In genomic region chr10:92592761-92593552, GRCh38 we compare ENCODE assay signal across 8 cellular contexts. TPM values are rescaled to one million over a fixed set of nuclear protein-coding genes. Genes with fewer than 3 reads are reported as not detected.
DNase-seq lines count a peak whose midpoint lies in the region; TF ChIP-seq lines count a peak whose summit lies in the region.

KIF11 (plus strand) TSS chr10:92593130; CDS start chr10:92593376, 246 bp downstream.

- no peaks in the 10 kb centered on the region for H3K27me3 ChIP-seq in SK-N-SH (ENCODE audit: insufficient read depth)

- H3K27me3 Mint-ChIP-seq in HFFc6 (ENCODE audit: insufficient read depth): peaks cover 3% of the 10 kb centered on the region; the same call in 1 of the 2 replicates

- H3K9me3 ChIP-seq in SK-N-SH: no peaks in the 10 kb centered on the region

- peak within 1 kb of the TSS; percentile 82 for H3K9ac ChIP-seq in SK-N-SH

- H3K36me3 ChIP-seq in SK-N-SH (replicated peaks in 1 of 2; ENCODE audit: control insufficient read depth in 1 of 2, insufficient read depth in 2 of 2, low read length in 1 of 2): no peaks in the 10 kb centered on the region

- WGBS in SK-N-SH (ENCODE audit: low lambda C conversion rate): under 1% methylated on average over 40 of the region's 58 CpGs

- peak within 1 kb of the TSS; percentile 88 for H2AFZ ChIP-seq in SK-N-SH (ENCODE audit: low read depth)

- peak in 1 of 2 experiments; percentile 6; a peak in 1 of 4 replicates for TF ChIP-seq EP300 in SK-N-SH (IDR thresholded peaks at IDR 0.05; ENCODE audit: borderline replicate concordance in 1 of 2, low read depth in 1 of 2, low read length in 1 of 2)

- peaks cover 50% of the 10 kb centered on the region for H3K79me2 ChIP-seq in SK-N-SH (ENCODE audit: insufficient read depth)

- H3K4me3 ChIP-seq in SK-N-SH (ENCODE audit: low read depth in 2 of 2, low read length in 1 of 2): peak within 1 kb of the TSS; percentile 75 to 87

- H3K4me3 Mint-ChIP-seq in HFFc6: peak within 1 kb of the TSS; percentile 96

- peaks cover 3% of the 10 kb centered on the region; the same call in 1 of the 2 replicates for H3K36me3 Mint-ChIP-seq in HFFc6 (ENCODE audit: low read depth)

- H3K27ac Mint-ChIP-seq in HFFc6: peak within 1 kb of the TSS; percentile 97

- peaks cover 18% of the 10 kb centered on the region for H3F3A ChIP-seq in SK-N-SH (replicated peaks; ENCODE audit: insufficient read depth)

- peak within 1 kb of the TSS; percentile 85 for H3K4me2 ChIP-seq in SK-N-SH

- no peaks in the 10 kb centered on the region for H3K9me2 ChIP-seq in SK-N-SH

- TF ChIP-seq CTCF in HFFc6 (IDR thresholded peaks at IDR 0.05) (peak; percentile 19; the same call in 1 of the 2 replicates), SK-N-SH (IDR thresholded peaks at IDR 0.05) (peak; percentile 16; the same call in 1 of the 2 replicates)

- peaks cover 0 to 7% of the 10 kb centered on the region in 2 experiments; a peak in 3 of 4 replicates for H3K4me1 ChIP-seq in SK-N-SH (ENCODE audit: control insufficient read depth in 1 of 2, insufficient read depth in 2 of 2, low read depth in 1 of 2, low read length in 1 of 2)

- H3K4me1 Mint-ChIP-seq in HFFc6 (ENCODE audit: low read depth): peaks cover 62% of the 10 kb centered on the region

- peak; percentile 73 for DNase-seq in GM04503 (ENCODE audit: low read depth)
- DNase-seq in HFFc6: peak; percentile 95
- DNase-seq in NCI-H1048 (lab: John Stamatoyannopoulos, UW): peak; percentile 98
- DNase-seq in SK-N-SH: peak; percentile 95
- peak; percentile 97 for DNase-seq in activated naive CD4-positive, alpha-beta T cell treated with anti-CD3 and anti-CD28 coated beads, Interleukin-2, amount 50 U/mL, for 16 hours
- DNase-seq in globus pallidus (ENCODE audit: low spot score): peak; percentile 94
- DNase-seq in nucleus accumbens (lab: John Stamatoyannopoulos, UW): peak; percentile 48 to 98 (median 92)

- H3K27ac ChIP-seq in SK-N-SH (ENCODE audit: low read depth in 2 of 2, low read length in 1 of 2) (peak within 1 kb of the TSS; percentile 86 to 88), temporal lobe (ENCODE audit: low read depth, low read length) (peak within 1 kb of the TSS; percentile 94)

- POLR2A ChIA-PET in SK-N-SH (lab: Yijun Ruan, JAX): no interaction called here

- no peak for TF ChIP-seq RAD21 in SK-N-SH (IDR thresholded peaks at IDR 0.05; ENCODE audit: low read length)

- no peaks in the 10 kb centered on the region for H3K9me3 Mint-ChIP-seq in HFFc6

- no peaks in the 10 kb centered on the region for H4K20me1 ChIP-seq in SK-N-SH (ENCODE audit: insufficient read depth)

- CTCF ChIA-PET in SK-N-SH (lab: Yijun Ruan, JAX): interaction anchor here (2.2 kb wide), 1 partner anchor 19 kb away, joined by 10 read pairs; the partner anchor contains the start of gene IDE

TF ChIP-seq in SK-N-SH, 30 proteins besides CTCF, POLR2A, EP300 and RAD21:
- TF ChIP-seq TAF1 (IDR thresholded peaks at IDR 0.05; ENCODE audit: borderline replicate concordance, low read depth, low read length): peak; percentile 92
- TF ChIP-seq, protein P1, sequence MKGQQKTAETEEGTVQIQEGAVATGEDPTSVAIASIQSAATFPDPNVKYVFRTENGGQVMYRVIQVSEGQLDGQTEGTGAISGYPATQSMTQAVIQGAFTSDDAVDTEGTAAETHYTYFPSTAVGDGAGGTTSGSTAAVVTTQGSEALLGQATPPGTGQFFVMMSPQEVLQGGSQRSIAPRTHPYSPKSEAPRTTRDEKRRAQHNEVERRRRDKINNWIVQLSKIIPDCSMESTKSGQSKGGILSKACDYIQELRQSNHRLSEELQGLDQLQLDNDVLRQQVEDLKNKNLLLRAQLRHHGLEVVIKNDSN (IDR thresholded peaks at IDR 0.05; ENCODE audit: borderline replicate concordance, low read depth): no peak
- TF ChIP-seq RCOR1 (IDR thresholded peaks at IDR 0.05; ENCODE audit: low read length): peak; percentile 51
- no peak for TF ChIP-seq TCF12 (IDR thresholded peaks at IDR 0.05)
- TF ChIP-seq ZBTB33 (IDR thresholded peaks at IDR 0.05; ENCODE audit: borderline replicate concordance, low read depth): no peak
- peak; percentile 98 for TF ChIP-seq SIN3A (IDR thresholded peaks at IDR 0.05; ENCODE audit: borderline replicate concordance, low read depth, low read length)
- TF ChIP-seq ELF1 (IDR thresholded peaks at IDR 0.05): peak; percentile 18; the same call in 1 of the 2 replicates
- peak; percentile 48 for TF ChIP-seq CHD2 (IDR thresholded peaks at IDR 0.05; ENCODE audit: low read length, partially characterized antibody)
- TF ChIP-seq MXI1 (IDR thresholded peaks at IDR 0.05; ENCODE audit: low read depth, low read length): peak; percentile 91
- TF ChIP-seq, protein P2, sequence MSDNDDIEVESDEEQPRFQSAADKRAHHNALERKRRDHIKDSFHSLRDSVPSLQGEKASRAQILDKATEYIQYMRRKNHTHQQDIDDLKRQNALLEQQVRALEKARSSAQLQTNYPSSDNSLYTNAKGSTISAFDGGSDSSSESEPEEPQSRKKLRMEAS (IDR thresholded peaks at IDR 0.05; ENCODE audit: low read depth): peak; percentile 66; the same call in 1 of the 2 replicates
- no peak for TF ChIP-seq JUND (IDR thresholded peaks at IDR 0.05)
- peak; percentile 98 for TF ChIP-seq FOXM1 (IDR thresholded peaks at IDR 0.05; ENCODE audit: low read depth)
- TF ChIP-seq NRF1 (IDR thresholded peaks at IDR 0.05; ENCODE audit: low read depth, low read length): peak; percentile 44; the same call in 1 of the 2 replicates
- TF ChIP-seq, protein P3, sequence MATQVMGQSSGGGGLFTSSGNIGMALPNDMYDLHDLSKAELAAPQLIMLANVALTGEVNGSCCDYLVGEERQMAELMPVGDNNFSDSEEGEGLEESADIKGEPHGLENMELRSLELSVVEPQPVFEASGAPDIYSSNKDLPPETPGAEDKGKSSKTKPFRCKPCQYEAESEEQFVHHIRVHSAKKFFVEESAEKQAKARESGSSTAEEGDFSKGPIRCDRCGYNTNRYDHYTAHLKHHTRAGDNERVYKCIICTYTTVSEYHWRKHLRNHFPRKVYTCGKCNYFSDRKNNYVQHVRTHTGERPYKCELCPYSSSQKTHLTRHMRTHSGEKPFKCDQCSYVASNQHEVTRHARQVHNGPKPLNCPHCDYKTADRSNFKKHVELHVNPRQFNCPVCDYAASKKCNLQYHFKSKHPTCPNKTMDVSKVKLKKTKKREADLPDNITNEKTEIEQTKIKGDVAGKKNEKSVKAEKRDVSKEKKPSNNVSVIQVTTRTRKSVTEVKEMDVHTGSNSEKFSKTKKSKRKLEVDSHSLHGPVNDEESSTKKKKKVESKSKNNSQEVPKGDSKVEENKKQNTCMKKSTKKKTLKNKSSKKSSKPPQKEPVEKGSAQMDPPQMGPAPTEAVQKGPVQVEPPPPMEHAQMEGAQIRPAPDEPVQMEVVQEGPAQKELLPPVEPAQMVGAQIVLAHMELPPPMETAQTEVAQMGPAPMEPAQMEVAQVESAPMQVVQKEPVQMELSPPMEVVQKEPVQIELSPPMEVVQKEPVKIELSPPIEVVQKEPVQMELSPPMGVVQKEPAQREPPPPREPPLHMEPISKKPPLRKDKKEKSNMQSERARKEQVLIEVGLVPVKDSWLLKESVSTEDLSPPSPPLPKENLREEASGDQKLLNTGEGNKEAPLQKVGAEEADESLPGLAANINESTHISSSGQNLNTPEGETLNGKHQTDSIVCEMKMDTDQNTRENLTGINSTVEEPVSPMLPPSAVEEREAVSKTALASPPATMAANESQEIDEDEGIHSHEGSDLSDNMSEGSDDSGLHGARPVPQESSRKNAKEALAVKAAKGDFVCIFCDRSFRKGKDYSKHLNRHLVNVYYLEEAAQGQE (IDR thresholded peaks at IDR 0.05; ENCODE audit: low read depth, low read length): no peak; the same call in 1 of the 2 replicates
- TF ChIP-seq RFX5 (IDR thresholded peaks at IDR 0.05; ENCODE audit: low read length): peak; percentile 50; the same call in 1 of the 2 replicates
- no peak for TF ChIP-seq RXRA (IDR thresholded peaks at IDR 0.05; ENCODE audit: borderline replicate concordance, low read depth)
- no peak for TF ChIP-seq GATA2 (CRISPR knock-in tag; IDR thresholded peaks at IDR 0.05)
- TF ChIP-seq GABPA (IDR thresholded peaks at IDR 0.05; ENCODE audit: low read depth): peak; percentile 26; the same call in 1 of the 2 replicates
- peak; percentile 97 for TF ChIP-seq POLR2AphosphoS5 (IDR thresholded peaks at IDR 0.05; ENCODE audit: low read depth, low read length)
- peak; percentile 78 for TF ChIP-seq YY1 (IDR thresholded peaks at IDR 0.05; ENCODE audit: low read depth)
- TF ChIP-seq FOXJ3 (CRISPR knock-in tag; IDR thresholded peaks at IDR 0.05): no peak
TF ChIP-seq in SK-N-SH: peak in this region for 13.

RNA-seq across cellular contexts. Expression of gene KIF11, which starts in this region (rescaled TPM):
- total RNA-seq in HFFc6 (2021; fragmentation: NEBNext Ultra II Directional; extraction: Animal tissue kit (Norgen Biotek cat#: 25700)): 10 to 100 TPM; 16.8 to 40.3 (median 35.3) TPM
- polyA plus RNA-seq in SK-N-SH (2012; rRNA removed): 3.8 and 4.0 TPM in 2 replicates
- polyA plus RNA-seq in SK-N-SH (2012; cell fraction: cytosol; rRNA removed): 7.0 and 7.9 TPM in 2 replicates
- 1.8 and 3.7 TPM in 2 replicates for polyA plus RNA-seq in SK-N-SH (2012; cell fraction: nucleus; rRNA removed)
- 4.4 TPM for total RNA-seq in temporal lobe

Comparison
In these comparisons a context has a peak if more than half of its experiments do, and no peak if none do; other contexts are left out.
1. Peak in every context shown above with its lines: DNase-seq, H3K4me3 ChIP-seq and H3K27ac ChIP-seq.